12 cellular contexts compared by ENCODE assay signal in the genomic region with DNA sequence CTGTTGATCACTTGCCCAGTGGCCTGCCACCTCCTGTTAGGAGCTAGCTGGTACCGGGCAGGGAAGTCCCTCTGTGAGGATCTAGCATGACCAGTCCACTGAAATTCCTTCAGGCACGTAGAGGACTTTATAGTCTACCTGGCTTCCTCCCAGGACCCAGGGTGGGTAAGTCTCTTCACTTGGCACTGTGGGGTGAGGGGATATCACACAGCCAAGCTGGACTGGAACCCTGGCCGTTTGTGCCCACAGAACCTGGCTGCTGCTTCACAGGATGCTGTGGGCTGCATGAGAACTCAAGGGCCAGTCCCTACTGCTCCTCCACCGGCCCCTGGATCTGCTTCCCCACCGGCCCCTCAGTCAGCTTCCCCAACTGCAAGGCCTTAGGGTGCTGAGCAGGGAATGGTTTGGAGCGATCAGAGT. TPM values are rescaled to one million over a fixed set of nuclear protein-coding genes. Genes with fewer than 3 reads are reported as not detected.
DNase-seq lines count a peak whose midpoint lies in the region; ATAC-seq and TF ChIP-seq lines count a peak whose summit lies in the region.
"Had no signal": no experiment of that assay in that cellular context is flagged by ENCODE, and none has a peak within 500 bp of the region (broad histone marks: within the 10 kb centered on the region; RNA-seq: fewer than 3 reads in every experiment).

No MANE protein-coding gene starts in this region.

- H3K27ac Mint-ChIP-seq in endodermal cell = no peak overlapping the region
- no peak overlapping the region for H3K27ac Mint-ChIP-seq in activated CD4-positive, alpha-beta memory T cell treated with anti-CD3 and anti-CD28 coated beads, Interleukin-2, amount 10 ng/mL, durations not matched to agents 7 days and 5 days
- H3K27ac Mint-ChIP-seq: T-helper 2 cell treated with Interferon-gamma antibody and Interleukin-4, amounts not matched to agents 5 μg/mL and 100 μg/mL, for 36 hours had no signal

- peaks cover 0 to 51% (median 3%) of the 10 kb centered on the region in 4 donors for H3K4me1 ChIP-seq in Peyer's patch
- H3K4me1 ChIP-seq in endodermal cell (ENCODE audit: control insufficient read depth, insufficient read depth, low read length) = peaks cover 24% of the 10 kb centered on the region

- H3K27ac ChIP-seq in Peyer's patch (peak overlapping the region; percentile 56 to 97 (median 80)), endodermal cell (ENCODE audit: low read depth, low read length) (peak overlapping the region; percentile 52), substantia nigra (ENCODE audit: low read depth, low read length, poor library complexity, severe bottlenecking) (peak overlapping the region; percentile 83)

- no peak for TF ChIP-seq CTCF in Peyer's patch (IDR thresholded peaks at IDR 0.05)
- TF ChIP-seq CTCF in endodermal cell (conservative IDR thresholded peaks at IDR 0.05) = peak; percentile 45

- peak in 2 of 3 donors; percentile 44 for DNase-seq in Peyer's patch
- DNase-seq in endodermal cell = peak; percentile 44
- DNase-seq in mesenteric fat pad (ENCODE audit: low spot score) = peak; percentile 68
- DNase-seq in substantia nigra (lab: John Stamatoyannopoulos, UW) = no peak
- no peak for DNase-seq in activated CD4-positive, alpha-beta memory T cell treated with anti-CD3 and anti-CD28 coated beads, Interleukin-2, amount 10 ng/mL, durations not matched to agents 7 days and 5 days
- DNase-seq in iPS-NIHi11 (ENCODE audit: low spot score) = no peak
- no peak for DNase-seq in SK-N-DZ (ENCODE audit: low spot score)
- DNase-seq: GF-D8, PC-3 had no signal

- WGBS in endodermal cell (ENCODE audit: insufficient coverage in 1 of 2, insufficient read length in 1 of 2), 2 experiments = 78 to 100% methylated on average over 2 to 6 of the region's 6 CpGs

- CTCF ChIA-PET in activated CD4-positive, alpha-beta memory T cell treated with anti-CD3 and anti-CD28 coated beads, Interleukin-2, amount 10 ng/mL, durations not matched to agents 7 days and 5 days (lab: Charles Lee) = interaction anchor here (1.4 kb wide), 1 partner anchor 204 kb away, joined by 5 read pairs; no protein-coding TSS in a partner anchor

- POLR2A ChIA-PET in activated CD4-positive, alpha-beta memory T cell treated with anti-CD3 and anti-CD28 coated beads, Interleukin-2, amount 10 ng/mL, durations not matched to agents 7 days and 5 days (lab: Charles Lee) = no interaction called here

- H3K36me3 ChIP-seq in Peyer's patch (no peaks in the 10 kb centered on the region), endodermal cell (ENCODE audit: control insufficient read depth, insufficient read depth, low read length) (no peaks in the 10 kb centered on the region)

- H3K27me3 ChIP-seq in Peyer's patch = no peaks in the 10 kb centered on the region
- H3K27me3 ChIP-seq in endodermal cell (ENCODE audit: control insufficient read depth, insufficient read depth, low read length, poor library complexity, severe bottlenecking) = no peaks in the 10 kb centered on the region

- H3K9ac ChIP-seq in endodermal cell (ENCODE audit: extremely low read depth, low read length, poor library complexity, severe bottlenecking) = no peak overlapping the region

- H3K9me3 ChIP-seq in Peyer's patch = no peaks in the 10 kb centered on the region
- no peaks in the 10 kb centered on the region for H3K9me3 ChIP-seq in endodermal cell (ENCODE audit: control insufficient read depth, low read length)

- H3K4me1 Mint-ChIP-seq in endodermal cell = peaks cover 18% of the 10 kb centered on the region
- H3K4me1 Mint-ChIP-seq in activated CD4-positive, alpha-beta memory T cell treated with anti-CD3 and anti-CD28 coated beads, Interleukin-2, amount 10 ng/mL, durations not matched to agents 7 days and 5 days = no peaks in the 10 kb centered on the region

- H3K4me3 ChIP-seq in Peyer's patch = no peak overlapping the region
- H3K4me3 ChIP-seq in endodermal cell (ENCODE audit: low read length) = no peak overlapping the region
- H3K4me3 ChIP-seq: skin epidermis had no signal

- TF ChIP-seq POLR2A in Peyer's patch (IDR thresholded peaks at IDR 0.05) = no peak

- peaks cover 4% of the 10 kb centered on the region for H3K27me3 Mint-ChIP-seq in endodermal cell (ENCODE audit: insufficient read depth)
- H3K27me3 Mint-ChIP-seq in activated CD4-positive, alpha-beta memory T cell treated with anti-CD3 and anti-CD28 coated beads, Interleukin-2, amount 10 ng/mL, durations not matched to agents 7 days and 5 days = no peaks in the 10 kb centered on the region

- ATAC-seq in HG03139 (IDR thresholded peaks at IDR 0.05; ENCODE audit: unreplicated experiment) = no peak
- ATAC-seq: PC-3 had no signal

- H3K36me3 Mint-ChIP-seq in endodermal cell (ENCODE audit: low read depth) = peaks cover 4% of the 10 kb centered on the region
- no peaks in the 10 kb centered on the region for H3K36me3 Mint-ChIP-seq in activated CD4-positive, alpha-beta memory T cell treated with anti-CD3 and anti-CD28 coated beads, Interleukin-2, amount 10 ng/mL, durations not matched to agents 7 days and 5 days (ENCODE audit: low read depth)

- no peak overlapping the region for H3K4me3 Mint-ChIP-seq in endodermal cell
- H3K4me3 Mint-ChIP-seq in activated CD4-positive, alpha-beta memory T cell treated with anti-CD3 and anti-CD28 coated beads, Interleukin-2, amount 10 ng/mL, durations not matched to agents 7 days and 5 days = no peak overlapping the region
- H3K4me3 Mint-ChIP-seq: T-helper 2 cell treated with Interferon-gamma antibody and Interleukin-4, amounts not matched to agents 5 μg/mL and 100 μg/mL, for 36 hours had no signal

- H3K9me3 Mint-ChIP-seq in endodermal cell = no peaks in the 10 kb centered on the region
- no peaks in the 10 kb centered on the region for H3K9me3 Mint-ChIP-seq in activated CD4-positive, alpha-beta memory T cell treated with anti-CD3 and anti-CD28 coated beads, Interleukin-2, amount 10 ng/mL, durations not matched to agents 7 days and 5 days
- H3K9me3 Mint-ChIP-seq: T-helper 2 cell treated with Interferon-gamma antibody and Interleukin-4, amounts not matched to agents 5 μg/mL and 100 μg/mL, for 36 hours had no signal

RNA-seq across cellular contexts. Expression of gene HS1BP3, which starts 35.8 kb away (rescaled TPM):
- total RNA-seq in Peyer's patch = 10 to 100 TPM; 33.1 to 63.0 (median 41.0) TPM
- 10 to 100 TPM; 23.0 to 26.2 TPM for total RNA-seq in endodermal cell
- polyA plus RNA-seq in endodermal cell (2013, experiment 1 of 2) = 19.6 TPM
- 16.8 TPM for polyA plus RNA-seq in endodermal cell (2013, experiment 2 of 2)
- total RNA-seq in mesenteric fat pad = 28.8 TPM
- 10 to 100 TPM; 17.2 to 19.4 TPM for total RNA-seq in activated CD4-positive, alpha-beta memory T cell treated with anti-CD3 and anti-CD28 coated beads, Interleukin-2, amount 10 ng/mL, durations not matched to agents 7 days and 5 days
- 10.6 and 18.1 TPM in 2 replicates for polyA plus RNA-seq in SK-N-DZ (2014; cell fraction: cytosol; rRNA removed)
- polyA plus RNA-seq in SK-N-DZ (2014; cell fraction: nucleus; rRNA removed) = 12.7 and 17.9 TPM in 2 replicates

RNA-seq across cellular contexts. Expression of gene GDF7, which starts 51.9 kb away (rescaled TPM):
- 1 to 10 TPM in 1 of 4 donors, under 1 TPM in 3; 0.09 to 1.7 (median 0.38) TPM for total RNA-seq in Peyer's patch
- under 1 TPM; 0.07 to 0.09 TPM for total RNA-seq in endodermal cell
- polyA plus RNA-seq in endodermal cell (2013, experiment 1 of 2) = 9.4 TPM
- 8.1 TPM for polyA plus RNA-seq in endodermal cell (2013, experiment 2 of 2)
- total RNA-seq in mesenteric fat pad = 1.2 TPM
- total RNA-seq in activated CD4-positive, alpha-beta memory T cell treated with anti-CD3 and anti-CD28 coated beads, Interleukin-2, amount 10 ng/mL, durations not matched to agents 7 days and 5 days = not detected
- not detected in 2 replicates for polyA plus RNA-seq in SK-N-DZ (2014; cell fraction: cytosol; rRNA removed)
- polyA plus RNA-seq in SK-N-DZ (2014; cell fraction: nucleus; rRNA removed) = 0.14 TPM in 1 of 2 replicates, not detected in the other

Comparison
In these comparisons a context has a peak if more than half of its experiments do, and no peak if none do; other contexts are left out.
1. DNase-seq: peak in Peyer's patch (2 of 3), endodermal cell (single experiment) and mesenteric fat pad (single experiment); none in substantia nigra (0 of 49), activated CD4-positive, alpha-beta memory T cell treated with anti-CD3 and anti-CD28 coated beads, Interleukin-2, amount 10 ng/mL, durations not matched to agents 7 days and 5 days (single experiment), iPS-NIHi11 (single experiment) and SK-N-DZ (single experiment).
2. Peak in every context shown above with its lines, with median percentiles within 50 percentile points of each other: H3K27ac ChIP-seq.